In the genomic region with DNA sequence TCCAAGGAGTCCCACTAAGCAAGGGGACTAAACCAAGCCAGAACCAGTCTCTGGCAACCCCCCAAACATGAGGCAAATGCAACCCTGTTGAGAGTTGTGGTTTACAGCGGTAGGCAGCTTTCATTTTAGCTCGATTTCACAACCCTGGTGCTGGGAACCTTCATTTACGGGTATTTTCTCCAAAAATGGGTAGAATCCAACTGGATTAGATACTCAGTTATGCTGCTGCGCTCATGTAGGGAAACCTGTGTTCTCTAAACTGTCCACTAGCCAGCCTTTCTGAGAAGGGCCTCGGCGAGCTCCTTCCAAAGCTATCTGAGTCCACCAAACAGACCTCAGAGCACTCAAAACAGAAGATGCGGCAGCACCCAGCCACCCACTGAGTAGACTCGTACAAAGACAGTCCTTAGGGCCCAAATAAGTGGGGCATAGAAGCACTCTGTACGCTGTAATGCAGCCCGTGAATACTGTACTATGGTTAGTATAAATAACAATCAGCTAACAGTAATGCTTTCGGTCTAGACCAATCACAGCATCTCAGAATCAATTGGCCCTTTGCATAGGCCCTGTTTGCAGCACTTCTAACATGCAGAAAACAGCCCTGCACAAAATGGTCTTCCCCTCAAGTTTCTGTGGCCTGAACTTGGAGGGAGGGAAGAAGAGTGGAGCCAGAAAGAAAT, we compare ENCODE assay signal across 8 cellular contexts.
DNase-seq lines count a peak whose midpoint lies in the region; ATAC-seq and TF ChIP-seq lines count a peak whose summit lies in the region.

No MANE protein-coding gene starts in this region.

- peak overlapping the region; percentile 97 for H3K27ac Mint-ChIP-seq in effector memory CD8-positive, alpha-beta T cell

- peak overlapping the region; percentile 70 to 83 for H3K4me3 Mint-ChIP-seq in effector memory CD8-positive, alpha-beta T cell

- H3K4me1 Mint-ChIP-seq in effector memory CD8-positive, alpha-beta T cell (ENCODE audit: low read depth in 2 of 2) = peaks cover 77 to 93% of the 10 kb centered on the region in 2 donors

- no peaks in the 10 kb centered on the region for H3K27me3 Mint-ChIP-seq in effector memory CD8-positive, alpha-beta T cell

- no peaks in the 10 kb centered on the region for H3K9me3 Mint-ChIP-seq in effector memory CD8-positive, alpha-beta T cell

- DNase-seq in OCI-M1 (lab: John Stamatoyannopoulos, UW) (peak; percentile 18), mucosa of gallbladder (ENCODE audit: low spot score) (no peak), T-helper 9 cell (no peak), anterior cingulate cortex (lab: John Stamatoyannopoulos, UW) (no peak)
- DNase-seq in effector memory CD8-positive, alpha-beta T cell = peak; percentile 59 to 67 (median 61)
- peak; percentile 55 for DNase-seq in stimulated activated naive CD8-positive, alpha-beta T cell treated with anti-CD3 and anti-CD28 coated beads, Interleukin-15, Interleukin-2, amounts not matched to agents 100 U/mL and 50 U/mL, for 24 hours

- peak; percentile 49 for ATAC-seq in GM18505 (IDR thresholded peaks at IDR 0.05; ENCODE audit: unreplicated experiment)
- peak; percentile 60 for ATAC-seq in HG02588 (IDR thresholded peaks at IDR 0.05; ENCODE audit: unreplicated experiment)
- peak; percentile 75 for ATAC-seq in effector memory CD8-positive, alpha-beta T cell (replicated peaks)
- ATAC-seq in stimulated activated naive CD8-positive, alpha-beta T cell treated with anti-CD3 and anti-CD28 coated beads, Interleukin-15, Interleukin-2, amounts not matched to agents 100 U/mL and 50 U/mL, for 24 hours = peak; percentile 78

- peak; percentile 40 for TF ChIP-seq POLR2A in GM18505 (IDR thresholded peaks at IDR 0.05; ENCODE audit: borderline replicate concordance, extremely low read depth, insufficient read depth, insufficient read length)

- H3K36me3 Mint-ChIP-seq in effector memory CD8-positive, alpha-beta T cell (ENCODE audit: insufficient read depth) = peaks cover 100% of the 10 kb centered on the region

Comparison
In these comparisons a context has a peak if more than half of its experiments do, and no peak if none do; other contexts are left out.
1. DNase-seq: peak in OCI-M1 (single experiment), effector memory CD8-positive, alpha-beta T cell (3 of 3) and stimulated activated naive CD8-positive, alpha-beta T cell treated with anti-CD3 and anti-CD28 coated beads, Interleukin-15, Interleukin-2, amounts not matched to agents 100 U/mL and 50 U/mL, for 24 hours (single experiment); none in mucosa of gallbladder (single experiment), T-helper 9 cell (single experiment) and anterior cingulate cortex (0 of 58).
2. Peak in every context shown above with its lines, with median percentiles within 50 percentile points of each other: ATAC-seq.